Comparison of ENCODE assay signal across 4 cellular contexts in genomic region chr3:43958973-43959372, GRCh38.
"Had no signal": no experiment of that assay in that cellular context is flagged by ENCODE, and none has a peak within 500 bp of the region (broad histone marks: within the 10 kb centered on the region; RNA-seq: fewer than 3 reads in every experiment).

No MANE protein-coding gene starts in this region.

- ATAC-seq: HepG2 had no signal

- H3K4me3 ChIP-seq: GM23338 had no signal

- H3K27ac ChIP-seq: HL-60 had no signal

- DNase-seq: HCEC 1CT had no signal
